ENCODE assay signal across 7 cellular contexts in the genomic region with DNA sequence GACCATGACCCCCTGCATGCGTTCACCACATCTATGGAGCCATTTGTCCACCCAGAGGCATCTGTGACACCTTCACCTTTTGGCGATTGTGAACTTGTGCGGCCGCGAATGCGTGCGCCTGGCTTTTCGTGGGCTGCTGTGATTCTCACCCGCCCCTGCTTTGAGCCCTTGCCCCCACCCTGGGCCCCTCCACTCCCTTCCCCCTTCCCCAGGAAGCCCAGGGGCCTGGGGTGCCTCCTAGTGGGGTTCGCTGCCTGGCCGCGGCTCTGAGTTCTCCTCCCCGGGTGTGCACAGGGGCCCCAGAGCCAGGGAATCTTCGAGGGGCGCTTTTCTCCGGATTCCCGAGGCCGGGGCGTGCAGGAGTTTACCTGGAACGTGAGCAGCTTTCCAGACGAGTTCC.
"Had no signal": no experiment of that assay in that cellular context is flagged by ENCODE, and none has a peak within 500 bp of the region (broad histone marks: within the 10 kb centered on the region; RNA-seq: fewer than 3 reads in every experiment).

No MANE protein-coding gene starts in this region.

- ATAC-seq: HepG2, K562 had no signal

- H3K9me3 Mint-ChIP-seq: IgD-negative memory B cell had no signal

- H3K4me3 ChIP-seq: K562 had no signal

- DNase-seq: IMR-90, KBM-7, KG1 had no signal

- H3K36me3 Mint-ChIP-seq: IgD-negative memory B cell had no signal

- H3K27ac ChIP-seq: HL-60 had no signal

- H3K27ac Mint-ChIP-seq: IgD-negative memory B cell had no signal
